In the genomic region with DNA sequence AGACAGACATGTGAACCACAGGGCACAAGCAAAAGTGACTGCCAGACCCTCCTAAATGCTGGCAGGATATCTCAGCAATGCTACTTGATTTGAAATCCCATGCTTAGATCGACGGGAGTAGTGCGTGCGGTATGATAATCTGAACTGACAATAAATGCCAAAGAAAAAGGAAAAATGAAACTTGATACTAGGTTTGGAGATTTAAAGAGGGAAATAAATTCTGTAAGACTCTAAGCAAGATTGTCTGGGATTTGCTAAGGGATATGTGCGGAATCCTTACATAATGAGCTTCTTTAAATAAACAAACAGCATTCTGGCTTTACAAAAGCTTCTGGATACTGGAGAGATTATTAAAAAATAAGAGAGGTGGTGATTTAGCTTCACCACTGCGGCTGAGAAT, we compare ENCODE assay signal across 8 cellular contexts.
"Had no signal": no experiment of that assay in that cellular context is flagged by ENCODE, and none has a peak within 500 bp of the region (broad histone marks: within the 10 kb centered on the region; RNA-seq: fewer than 3 reads in every experiment).

No MANE protein-coding gene starts in this region.

- H3K4me3 ChIP-seq: K562 had no signal

- DNase-seq: IMR-90, KBM-7, KG1 had no signal

- H3K9me3 Mint-ChIP-seq: IgD-negative memory B cell had no signal

- H3K27ac ChIP-seq: HL-60, KMS-11 had no signal

- H3K4me2 ChIP-seq: KMS-11 had no signal

- ATAC-seq: HepG2, K562 had no signal

- H3K9ac ChIP-seq: KMS-11 had no signal

- H3K4me1 Mint-ChIP-seq: IgD-negative memory B cell had no signal

- H3K4me3 Mint-ChIP-seq: IgD-negative memory B cell had no signal
